Comparison of ENCODE assay signal across 1 cellular context in genomic region chr1:211920602-211921226, GRCh38.
TF ChIP-seq lines count a peak whose summit lies in the region.

No MANE protein-coding gene starts in this region.

TF ChIP-seq in HepG2, 621 proteins besides CTCF, POLR2A, EP300 and RAD21 (continued from another document and continues in another):
- TF ChIP-seq, protein P1, sequence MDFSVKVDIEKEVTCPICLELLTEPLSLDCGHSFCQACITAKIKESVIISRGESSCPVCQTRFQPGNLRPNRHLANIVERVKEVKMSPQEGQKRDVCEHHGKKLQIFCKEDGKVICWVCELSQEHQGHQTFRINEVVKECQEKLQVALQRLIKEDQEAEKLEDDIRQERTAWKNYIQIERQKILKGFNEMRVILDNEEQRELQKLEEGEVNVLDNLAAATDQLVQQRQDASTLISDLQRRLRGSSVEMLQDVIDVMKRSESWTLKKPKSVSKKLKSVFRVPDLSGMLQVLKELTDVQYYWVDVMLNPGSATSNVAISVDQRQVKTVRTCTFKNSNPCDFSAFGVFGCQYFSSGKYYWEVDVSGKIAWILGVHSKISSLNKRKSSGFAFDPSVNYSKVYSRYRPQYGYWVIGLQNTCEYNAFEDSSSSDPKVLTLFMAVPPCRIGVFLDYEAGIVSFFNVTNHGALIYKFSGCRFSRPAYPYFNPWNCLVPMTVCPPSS (IDR thresholded peaks at IDR 0.05) = no peak
- TF ChIP-seq ZBTB25 (CRISPR knock-in tag; IDR thresholded peaks at IDR 0.05) = no peak
- no peak for TF ChIP-seq SYNCRIP (IDR thresholded peaks at IDR 0.05; ENCODE audit: insufficient read depth, low read depth, low read length)
- TF ChIP-seq DRAP1 (CRISPR knock-in tag; IDR thresholded peaks at IDR 0.05) = no peak
- TF ChIP-seq RXRB (CRISPR knock-in tag; IDR thresholded peaks at IDR 0.05; ENCODE audit: borderline replicate concordance) = peak; percentile 41
- no peak for TF ChIP-seq SMAD9 (CRISPR knock-in tag; IDR thresholded peaks at IDR 0.05)
- no peak for TF ChIP-seq GATA4 (IDR thresholded peaks at IDR 0.05; ENCODE audit: borderline replicate concordance, low read depth)
- no peak for TF ChIP-seq HNRNPK (IDR thresholded peaks at IDR 0.05; ENCODE audit: low read depth, low read length, poor library complexity, severe bottlenecking)
- no peak for TF ChIP-seq MYNN (CRISPR knock-in tag; IDR thresholded peaks at IDR 0.05; ENCODE audit: low read depth)
- TF ChIP-seq SP1 (IDR thresholded peaks at IDR 0.05) = no peak
- TF ChIP-seq SP1 (CRISPR knock-in tag; IDR thresholded peaks at IDR 0.05) = no peak
- TF ChIP-seq ZNF598 (CRISPR knock-in tag; IDR thresholded peaks at IDR 0.05; ENCODE audit: borderline replicate concordance) = no peak
- TF ChIP-seq NFE2L2 (IDR thresholded peaks at IDR 0.05; ENCODE audit: low read length) = no peak
- peak; percentile 71 for TF ChIP-seq ARID5B (CRISPR knock-in tag; IDR thresholded peaks at IDR 0.05)
- TF ChIP-seq ZNF253 (CRISPR knock-in tag; IDR thresholded peaks at IDR 0.05; ENCODE audit: borderline replicate concordance) = no peak
- TF ChIP-seq SMC3 (IDR thresholded peaks at IDR 0.05; ENCODE audit: low read length) = peak; percentile 29; the same call in 1 of the 2 replicates
- TF ChIP-seq AFF4 (CRISPR knock-in tag; IDR thresholded peaks at IDR 0.05) = no peak
- no peak for TF ChIP-seq ZNF263 (CRISPR knock-in tag; IDR thresholded peaks at IDR 0.05)
- TF ChIP-seq SIN3B (IDR thresholded peaks at IDR 0.05; ENCODE audit: low read length) = no peak
- TF ChIP-seq, protein P2, sequence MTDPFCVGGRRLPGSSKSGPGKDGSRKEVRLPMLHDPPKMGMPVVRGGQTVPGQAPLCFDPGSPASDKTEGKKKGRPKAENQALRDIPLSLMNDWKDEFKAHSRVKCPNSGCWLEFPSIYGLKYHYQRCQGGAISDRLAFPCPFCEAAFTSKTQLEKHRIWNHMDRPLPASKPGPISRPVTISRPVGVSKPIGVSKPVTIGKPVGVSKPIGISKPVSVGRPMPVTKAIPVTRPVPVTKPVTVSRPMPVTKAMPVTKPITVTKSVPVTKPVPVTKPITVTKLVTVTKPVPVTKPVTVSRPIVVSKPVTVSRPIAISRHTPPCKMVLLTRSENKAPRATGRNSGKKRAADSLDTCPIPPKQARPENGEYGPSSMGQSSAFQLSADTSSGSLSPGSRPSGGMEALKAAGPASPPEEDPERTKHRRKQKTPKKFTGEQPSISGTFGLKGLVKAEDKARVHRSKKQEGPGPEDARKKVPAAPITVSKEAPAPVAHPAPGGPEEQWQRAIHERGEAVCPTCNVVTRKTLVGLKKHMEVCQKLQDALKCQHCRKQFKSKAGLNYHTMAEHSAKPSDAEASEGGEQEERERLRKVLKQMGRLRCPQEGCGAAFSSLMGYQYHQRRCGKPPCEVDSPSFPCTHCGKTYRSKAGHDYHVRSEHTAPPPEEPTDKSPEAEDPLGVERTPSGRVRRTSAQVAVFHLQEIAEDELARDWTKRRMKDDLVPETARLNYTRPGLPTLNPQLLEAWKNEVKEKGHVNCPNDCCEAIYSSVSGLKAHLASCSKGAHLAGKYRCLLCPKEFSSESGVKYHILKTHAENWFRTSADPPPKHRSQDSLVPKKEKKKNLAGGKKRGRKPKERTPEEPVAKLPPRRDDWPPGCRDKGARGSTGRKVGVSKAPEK (CRISPR knock-in tag; IDR thresholded peaks at IDR 0.05; ENCODE audit: borderline replicate concordance) = no peak
- no peak for TF ChIP-seq ZBTB40 (IDR thresholded peaks at IDR 0.05)
- peak; percentile 45; the same call in 1 of the 2 replicates for TF ChIP-seq ZBTB40 (CRISPR knock-in tag; IDR thresholded peaks at IDR 0.05)
- peak; percentile 88 for TF ChIP-seq HNF4G (IDR thresholded peaks at IDR 0.05; ENCODE audit: borderline replicate concordance, low read depth, low read length)
- no peak for TF ChIP-seq HNF4G (CRISPR knock-in tag; IDR thresholded peaks at IDR 0.05; ENCODE audit: borderline replicate concordance, low read depth)
- TF ChIP-seq PPARG (CRISPR knock-in tag; conservative IDR thresholded peaks at IDR 0.05) = peak; percentile 26; the same call in 1 of the 2 replicates
- no peak for TF ChIP-seq JARID2 (CRISPR knock-in tag; IDR thresholded peaks at IDR 0.05; ENCODE audit: insufficient replicate concordance)
- TF ChIP-seq SSRP1 (CRISPR knock-in tag; IDR thresholded peaks at IDR 0.05) = no peak
- TF ChIP-seq SKI (IDR thresholded peaks at IDR 0.05; ENCODE audit: partially characterized antibody) = peak; percentile 73
- no peak for TF ChIP-seq SMARCE1 (IDR thresholded peaks at IDR 0.05; ENCODE audit: borderline replicate concordance)
- TF ChIP-seq, protein P3, sequence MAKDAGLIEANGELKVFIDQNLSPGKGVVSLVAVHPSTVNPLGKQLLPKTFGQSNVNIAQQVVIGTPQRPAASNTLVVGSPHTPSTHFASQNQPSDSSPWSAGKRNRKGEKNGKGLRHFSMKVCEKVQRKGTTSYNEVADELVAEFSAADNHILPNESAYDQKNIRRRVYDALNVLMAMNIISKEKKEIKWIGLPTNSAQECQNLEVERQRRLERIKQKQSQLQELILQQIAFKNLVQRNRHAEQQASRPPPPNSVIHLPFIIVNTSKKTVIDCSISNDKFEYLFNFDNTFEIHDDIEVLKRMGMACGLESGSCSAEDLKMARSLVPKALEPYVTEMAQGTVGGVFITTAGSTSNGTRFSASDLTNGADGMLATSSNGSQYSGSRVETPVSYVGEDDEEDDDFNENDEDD (CRISPR knock-in tag; IDR thresholded peaks at IDR 0.05; ENCODE audit: borderline replicate concordance) = no peak
- no peak for TF ChIP-seq SOX6 (IDR thresholded peaks at IDR 0.05)
- TF ChIP-seq SOX6 (CRISPR knock-in tag; IDR thresholded peaks at IDR 0.05) = peak; percentile 61
- TF ChIP-seq SP5 (CRISPR knock-in tag; IDR thresholded peaks at IDR 0.05; ENCODE audit: borderline replicate concordance, low read depth) = peak; percentile 6; the same call in 1 of the 2 replicates
